21 cellular contexts compared by ENCODE assay signal in genomic region chr4:171246948-171247347, GRCh38.
A peak's percentile ranks its signal among the peaks of the same experiment; 100 is the strongest.
DNase-seq lines count a peak whose midpoint lies in the region; FAIRE-seq and TF ChIP-seq lines count a peak whose summit lies in the region.
"Had no signal": no experiment of that assay in that cellular context is flagged by ENCODE, and none has a peak within 500 bp of the region (broad histone marks: within the 10 kb centered on the region; RNA-seq: fewer than 3 reads in every experiment).

No MANE protein-coding gene starts in this region.

- no peak overlapping the region for H3K9ac ChIP-seq in kidney (ENCODE audit: low read length in 2 of 2)
- H3K9ac ChIP-seq: BLaER1 had no signal

- DNase-seq in RCC 7860 (ENCODE audit: low spot score) (no peak), kidney (no peak), hypothalamus (lab: John Stamatoyannopoulos, UW) (no peak), NCI-H2227 (lab: John Stamatoyannopoulos, UW; ENCODE audit: unreplicated experiment) (no peak), iPS-NIHi7 (ENCODE audit: extremely low spot score) (no peak)
- no peak for DNase-seq in activated CD4-positive, alpha-beta T cell treated with anti-CD3 and anti-CD28 coated beads for 1 hour
- DNase-seq: Caco-2; CD4-positive, CD25-positive, alpha-beta regulatory T cell; CD8-positive, alpha-beta T cell; DMS 273 treated with DMSO at 0.1 percent for 48 hours; DMS79; EL; GF-D8; GOT3; HFFc6 had no signal

- intact Hi-C loops in kidney (cut with DNase I): no loop called here

- H3K4me3 ChIP-seq in kidney (ENCODE audit: low read length in 2 of 2): no peak overlapping the region
- H3K4me3 ChIP-seq: BLaER1, HAP-1 had no signal

- no peak overlapping the region for H3K27ac ChIP-seq in kidney (ENCODE audit: low read depth in 2 of 2, low read length in 2 of 2)
- H3K27ac ChIP-seq: BLaER1, C4-2B had no signal

- H3K9me3 ChIP-seq in kidney (ENCODE audit: control insufficient read depth in 1 of 2, low read length in 2 of 2): no peaks in the 10 kb centered on the region
- H3K9me3 ChIP-seq: BLaER1, Caco-2, HAP-1 had no signal

- H3K36me3 ChIP-seq in kidney (ENCODE audit: control insufficient read depth in 1 of 2, insufficient read depth in 2 of 2, low read length in 2 of 2): no peaks in the 10 kb centered on the region
- H3K36me3 ChIP-seq: BLaER1, HAP-1 had no signal

- no peak for TF ChIP-seq CTCF in kidney (IDR thresholded peaks at IDR 0.05; ENCODE audit: borderline replicate concordance, extremely low read depth, insufficient read depth)

- peak; percentile 28 for FAIRE-seq in RCC 7860 (lab: Jason Lieb, UNC)
- peak; percentile 38 for FAIRE-seq in colon (lab: Jason Lieb, UNC)
- FAIRE-seq in kidney (lab: Jason Lieb, UNC): peak; percentile 82
- FAIRE-seq: GM12892, H54 had no signal

- H3K4me1 ChIP-seq in kidney (ENCODE audit: control insufficient read depth in 1 of 2, insufficient read depth in 1 of 2, low read depth in 1 of 2, low read length in 2 of 2): no peaks in the 10 kb centered on the region
- H3K4me1 ChIP-seq: BLaER1, Caco-2, HAP-1 had no signal
